In genomic region chr6:151313060-151313459, GRCh38 we compare ENCODE assay signal across 18 cellular contexts.
A peak's percentile ranks its signal among the peaks of the same experiment; 100 is the strongest.
DNase-seq lines count a peak whose midpoint lies in the region; ATAC-seq and TF ChIP-seq lines count a peak whose summit lies in the region.
"Had no signal": no experiment of that assay in that cellular context is flagged by ENCODE, and none has a peak within 500 bp of the region (broad histone marks: within the 10 kb centered on the region; RNA-seq: fewer than 3 reads in every experiment).

No MANE protein-coding gene starts in this region.

- H3K4me1 ChIP-seq in transverse colon = peaks cover 0 to 17% (median 2%) of the 10 kb centered on the region in 4 donors
- H3K4me1 ChIP-seq: ascending aorta, gastrocnemius medialis had no signal

- no peak for TF ChIP-seq CTCF in transverse colon (IDR thresholded peaks at IDR 0.05)

- no peaks in the 10 kb centered on the region for H3K27me3 ChIP-seq in transverse colon
- H3K27me3 ChIP-seq: ascending aorta, gastrocnemius medialis, spleen had no signal

- H3K4me3 ChIP-seq in transverse colon = no peak overlapping the region
- H3K4me3 ChIP-seq: ascending aorta, gastrocnemius medialis, spleen, thoracic aorta had no signal

- in situ Hi-C loops in transverse colon (cut with MboI; ENCODE audit: low pct_ligation_motif_present in 1 of 4, low pct_unique_long_range_greater_than_20kb in 1 of 4, low sequenced_read_pairs in 3 of 4) = no loop called here

- no peak for TF ChIP-seq POLR2A in transverse colon (IDR thresholded peaks at IDR 0.05)

- H3K9me3 ChIP-seq in transverse colon = no peaks in the 10 kb centered on the region
- H3K9me3 ChIP-seq: ascending aorta, gastrocnemius medialis, thoracic aorta had no signal

- H3K27ac ChIP-seq in transverse colon = peak overlapping the region in 3 of 4 donors; percentile 2 to 57 (median 11)
- H3K27ac ChIP-seq: 22Rv1, ascending aorta, gastrocnemius medialis, thoracic aorta had no signal

- intact Hi-C loops in transverse colon (cut with DNase I; ENCODE audit: low total_unique reads) = no loop called here

- no peak for TF ChIP-seq EP300 in transverse colon (IDR thresholded peaks at IDR 0.05; ENCODE audit: low read depth)

- 64 to 93% methylated on average over 3 to 5 of the region's 5 CpGs for WGBS in transverse colon (ENCODE audit: low coverage in 1 of 2), 2 donors

- DNase-seq in DMS53 (lab: John Stamatoyannopoulos, UW) = peak; percentile 36
- no peak for DNase-seq in DMS53 treated with DMSO at 0.1 percent for 48 hours (lab: John Stamatoyannopoulos, UW; ENCODE audit: unreplicated experiment)
- DNase-seq in NCI-H510A (lab: John Stamatoyannopoulos, UW) = peak; percentile 34
- DNase-seq in iPS DF 19.7 (ENCODE audit: low read depth, low spot score) = peak; percentile 73
- no peak for DNase-seq in transverse colon
- DNase-seq in SKM-1 (lab: John Stamatoyannopoulos, UW; ENCODE audit: unreplicated experiment) = no peak
- DNase-seq: activated CD4-positive, alpha-beta T cell treated with anti-CD3 and anti-CD28 coated beads, Interleukin-2, amount 10 ng/mL, durations not matched to agents 7 days and 5 days; CD4-positive, CD25-positive, alpha-beta regulatory T cell; gastrocnemius medialis; MV-4-11; spleen; T-helper 2 cell had no signal

- ATAC-seq in GM21381 (IDR thresholded peaks at IDR 0.05; ENCODE audit: unreplicated experiment) (no peak), HG02798 (IDR thresholded peaks at IDR 0.05; ENCODE audit: poor library complexity, unreplicated experiment) (no peak)
- ATAC-seq: activated T-helper 17 cell treated with anti-CD3 and anti-CD28 coated beads, Interleukin-2, amount 50 U/mL, for 72 hours; gastrocnemius medialis had no signal

- no peaks in the 10 kb centered on the region for H3K36me3 ChIP-seq in transverse colon
- H3K36me3 ChIP-seq: ascending aorta, gastrocnemius medialis, thoracic aorta had no signal

Comparison
In these comparisons a context has a peak if more than half of its experiments do, and no peak if none do; other contexts are left out.
1. DNase-seq: peak in DMS53 (single experiment), NCI-H510A (single experiment) and iPS DF 19.7 (single experiment); none in DMS53 treated with DMSO at 0.1 percent for 48 hours (single experiment), transverse colon (single experiment) and SKM-1 (single experiment).